30 cellular contexts compared by ENCODE assay signal in the genomic region with DNA sequence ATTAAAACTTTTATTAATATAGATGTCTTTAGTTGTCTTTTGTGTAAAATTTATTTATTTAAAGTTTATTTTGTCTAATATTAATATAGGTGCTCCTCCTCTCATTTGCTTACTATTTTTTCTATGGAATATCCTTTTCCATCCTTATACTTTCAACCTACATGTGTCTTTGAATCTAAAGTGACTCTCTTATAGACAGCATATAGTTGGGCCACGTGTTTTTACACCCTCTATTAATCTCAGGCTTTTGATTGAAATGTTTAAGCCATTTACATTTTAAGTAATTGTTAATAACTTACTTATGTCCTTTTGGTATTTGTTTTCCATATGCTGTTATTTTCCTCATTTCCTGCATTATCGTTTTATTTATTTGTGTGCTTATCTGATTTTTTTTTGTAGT.
A peak's percentile ranks its signal among the peaks of the same experiment; 100 is the strongest.
DNase-seq lines count a peak whose midpoint lies in the region; ATAC-seq, FAIRE-seq and TF ChIP-seq lines count a peak whose summit lies in the region.
"Had no signal": no experiment of that assay in that cellular context is flagged by ENCODE, and none has a peak within 500 bp of the region (broad histone marks: within the 10 kb centered on the region; RNA-seq: fewer than 3 reads in every experiment).

No MANE protein-coding gene starts in this region.

- intact Hi-C loops in HepG2 (cut with micrococcal nuclease; ENCODE audit: unreplicated experiment), result no loop called here
- intact Hi-C loops in right lobe of liver (cut with DNase I), result no loop called here
- intact Hi-C loops in tibial artery (cut with DNase I; ENCODE audit: low total_unique reads), result no loop called here

- BruUV-seq in HepG2 (replicated peaks; lab: Mats Ljungman, UMichigan), result no TSS peak

- H4K20me1 ChIP-seq in HepG2 (ENCODE audit: insufficient read depth, low read length), result no peaks in the 10 kb centered on the region
- H4K20me1 ChIP-seq: BLaER1; BLaER1 treated with 17β-estradiol and CSF1 and Interleukin-3, amounts not matched to agents 10 nM and 100 nM had no signal

- H3K4me1 ChIP-seq in HepG2 (ENCODE audit: insufficient read depth, low read length) (no peaks in the 10 kb centered on the region), right lobe of liver (no peaks in the 10 kb centered on the region), small intestine (ENCODE audit: control insufficient read depth in 2 of 2, insufficient read depth in 1 of 2, low read depth in 1 of 2, low read length in 1 of 2) (no peaks in the 10 kb centered on the region), tibial artery (no peaks in the 10 kb centered on the region)
- H3K4me1 ChIP-seq: A549; BE2C; BLaER1; BLaER1 treated with 17β-estradiol and CSF1 and Interleukin-3, amounts not matched to agents 10 nM and 100 nM; Caco-2 had no signal

- TF ChIP-seq RAD21 in HepG2 (CRISPR knock-in tag; IDR thresholded peaks at IDR 0.05), result no peak

- no peak overlapping the region for H3K4me2 ChIP-seq in HepG2 (ENCODE audit: low read depth, low read length)
- H3K4me2 ChIP-seq: A549; BLaER1; BLaER1 treated with 17β-estradiol and CSF1 and Interleukin-3, amounts not matched to agents 10 nM and 100 nM had no signal

- H3K4me3 ChIP-seq in HepG2 (replicated peaks in 1 of 3; ENCODE audit: insufficient read depth in 1 of 3, low read depth in 2 of 3, low read length in 3 of 3) (no peak overlapping the region), right lobe of liver (no peak overlapping the region), small intestine (ENCODE audit: low read depth in 1 of 2, low read length in 2 of 2) (no peak overlapping the region), tibial artery (no peak overlapping the region)
- H3K4me3 ChIP-seq: A549; BLaER1; BLaER1 treated with 17β-estradiol and CSF1 and Interleukin-3, amounts not matched to agents 10 nM and 100 nM had no signal

- no peaks in the 10 kb centered on the region for H3K79me2 ChIP-seq in HepG2 (ENCODE audit: insufficient read depth, low read length)

- ATAC-seq in HepG2, result no peak
- no peak for ATAC-seq in right lobe of liver
- ATAC-seq: A549; CD8-positive, alpha-beta T cell had no signal

- H3K27ac ChIP-seq in HepG2 (ENCODE audit: extremely low read length, insufficient read depth, low read length) (no peak overlapping the region), right lobe of liver (no peak overlapping the region), small intestine (ENCODE audit: low read depth in 1 of 2, low read length in 1 of 2) (no peak overlapping the region), tibial artery (no peak overlapping the region)
- H3K27ac ChIP-seq: 22Rv1; A549; BLaER1; BLaER1 treated with 17β-estradiol and CSF1 and Interleukin-3, amounts not matched to agents 10 nM and 100 nM; C4-2B had no signal

- POLR2A ChIA-PET in HepG2 (lab: Yijun Ruan, JAX), result no interaction called here

- H3K36me3 ChIP-seq in HepG2 (replicated peaks in 1 of 2; ENCODE audit: control insufficient read depth in 1 of 2, insufficient read depth in 2 of 2, low read length in 2 of 2), result no peaks in the 10 kb centered on the region
- H3K36me3 ChIP-seq in right lobe of liver, result no peaks in the 10 kb centered on the region
- H3K36me3 ChIP-seq in small intestine (ENCODE audit: control insufficient read depth in 2 of 2, insufficient read depth in 2 of 2, low read length in 2 of 2), result no peaks in the 10 kb centered on the region
- no peaks in the 10 kb centered on the region for H3K36me3 ChIP-seq in tibial artery
- H3K36me3 ChIP-seq: BE2C; BLaER1; BLaER1 treated with 17β-estradiol and CSF1 and Interleukin-3, amounts not matched to agents 10 nM and 100 nM had no signal

- WGBS in HepG2 (ENCODE audit: low lambda C conversion rate), result 2% methylated on average over 2 of the region's 2 CpGs
- 33% methylated on average over 2 of the region's 2 CpGs for WGBS in right lobe of liver (ENCODE audit: insufficient coverage, low coverage, low lambda C conversion rate, missing lambda C conversion rate)
- 73 to 86% (median 78%) methylated on average over 2 of the region's 2 CpGs for WGBS in small intestine, 3 donors

- DNase-seq in HepG2 (ENCODE audit: low spot score), result no peak
- no peak for DNase-seq in right lobe of liver
- DNase-seq in small intestine, result no peak
- DNase-seq in tibial artery, result no peak
- DNase-seq: 8988T; ACHN; AML-193; BE2C; C1 segment of cervical spinal cord; Caco-2; Calu3; CD4-positive, alpha-beta memory T cell; CD4-positive, alpha-beta T cell; CD4-positive, CD25-positive, alpha-beta regulatory T cell; CD8-positive, alpha-beta memory T cell; CD8-positive, alpha-beta T cell; COR-L47; DMS 273 treated with DMSO at 0.1 percent for 48 hours; DMS153; DMS53; DMS79; DMS79 treated with DMSO at 0.1 percent for 48 hours; DND-41; EL had no signal

- TF ChIP-seq POLR2A in HepG2 (IDR thresholded peaks at IDR 0.05; ENCODE audit: insufficient read depth in 1 of 2, low read depth in 2 of 2, low read length in 2 of 2) (no peak), right lobe of liver (IDR thresholded peaks at IDR 0.05) (no peak)

- no peak overlapping the region for H3K9ac ChIP-seq in HepG2 (ENCODE audit: insufficient read depth, low read depth, low read length)
- H3K9ac ChIP-seq: BLaER1; BLaER1 treated with 17β-estradiol and CSF1 and Interleukin-3, amounts not matched to agents 10 nM and 100 nM had no signal

- H3K27me3 ChIP-seq in HepG2 (ENCODE audit: control insufficient read depth in 1 of 2, insufficient read depth in 2 of 2, low read length in 2 of 2), result no peaks in the 10 kb centered on the region
- no peaks in the 10 kb centered on the region for H3K27me3 ChIP-seq in right lobe of liver
- no peaks in the 10 kb centered on the region for H3K27me3 ChIP-seq in small intestine (ENCODE audit: control insufficient read depth in 2 of 2, insufficient read depth in 2 of 2, low read length in 2 of 2)
- H3K27me3 ChIP-seq in tibial artery, result no peaks in the 10 kb centered on the region
- H3K27me3 ChIP-seq: BE2C; BLaER1; BLaER1 treated with 17β-estradiol and CSF1 and Interleukin-3, amounts not matched to agents 10 nM and 100 nM had no signal

- in situ Hi-C loops in HepG2 (cut with HindIII; ENCODE audit: extremely low pct_ligation_motif_present, low pct_unique_long_range_greater_than_20kb), result no loop called here

- H2AFZ ChIP-seq in HepG2 (ENCODE audit: low read length), result no peak overlapping the region

- TF ChIP-seq EP300 in HepG2 (IDR thresholded peaks at IDR 0.05; ENCODE audit: low read depth in 2 of 2, low read length in 2 of 2) (no peak), HepG2 (CRISPR knock-in tag; IDR thresholded peaks at IDR 0.05; ENCODE audit: borderline replicate concordance) (no peak)

- peaks cover 45% of the 10 kb centered on the region for H3K9me3 ChIP-seq in HepG2 (ENCODE audit: low read length)
- H3K9me3 ChIP-seq in right lobe of liver, result no peaks in the 10 kb centered on the region
- no peaks in the 10 kb centered on the region for H3K9me3 ChIP-seq in small intestine (ENCODE audit: control insufficient read depth, low read depth)
- H3K9me3 ChIP-seq in tibial artery, result no peaks in the 10 kb centered on the region
- H3K9me3 ChIP-seq: A549; BE2C; BLaER1; BLaER1 treated with 17β-estradiol and CSF1 and Interleukin-3, amounts not matched to agents 10 nM and 100 nM had no signal

- TF ChIP-seq CTCF in HepG2 (CRISPR knock-in tag; IDR thresholded peaks at IDR 0.05) (no peak), right lobe of liver (IDR thresholded peaks at IDR 0.05) (no peak), tibial artery (IDR thresholded peaks at IDR 0.05) (no peak)

- CTCF ChIA-PET in HepG2 (lab: Yijun Ruan, JAX; ENCODE audit: low intra/inter-chr PET ratio, low total read pairs), result no interaction called here

- FAIRE-seq in HepG2 (lab: Jason Lieb, UNC) (no peak), small intestine (lab: Jason Lieb, UNC) (peak; percentile 44)
- FAIRE-seq: A549, D721Med had no signal

TF ChIP-seq in HepG2, 621 proteins besides CTCF, POLR2A, EP300 and RAD21:
- TF ChIP-seq, protein P1, sequence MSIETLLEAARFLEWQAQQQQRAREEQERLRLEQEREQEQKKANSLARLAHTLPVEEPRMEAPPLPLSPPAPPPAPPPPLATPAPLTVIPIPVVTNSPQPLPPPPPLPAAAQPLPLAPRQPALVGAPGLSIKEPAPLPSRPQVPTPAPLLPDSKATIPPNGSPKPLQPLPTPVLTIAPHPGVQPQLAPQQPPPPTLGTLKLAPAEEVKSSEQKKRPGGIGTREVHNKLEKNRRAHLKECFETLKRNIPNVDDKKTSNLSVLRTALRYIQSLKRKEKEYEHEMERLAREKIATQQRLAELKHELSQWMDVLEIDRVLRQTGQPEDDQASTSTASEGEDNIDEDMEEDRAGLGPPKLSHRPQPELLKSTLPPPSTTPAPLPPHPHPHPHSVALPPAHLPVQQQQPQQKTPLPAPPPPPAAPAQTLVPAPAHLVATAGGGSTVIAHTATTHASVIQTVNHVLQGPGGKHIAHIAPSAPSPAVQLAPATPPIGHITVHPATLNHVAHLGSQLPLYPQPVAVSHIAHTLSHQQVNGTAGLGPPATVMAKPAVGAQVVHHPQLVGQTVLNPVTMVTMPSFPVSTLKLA (IDR thresholded peaks at IDR 0.05), result peak; percentile 98
- TF ChIP-seq ZNF7 (CRISPR knock-in tag; IDR thresholded peaks at IDR 0.05) (no peak), REPIN1 (CRISPR knock-in tag; IDR thresholded peaks at IDR 0.05; ENCODE audit: borderline replicate concordance, low read depth) (no peak), ZNF207 (IDR thresholded peaks at IDR 0.05; ENCODE audit: borderline replicate concordance) (no peak)
